Comparison of ENCODE assay signal across 14 cellular contexts in the genomic region with DNA sequence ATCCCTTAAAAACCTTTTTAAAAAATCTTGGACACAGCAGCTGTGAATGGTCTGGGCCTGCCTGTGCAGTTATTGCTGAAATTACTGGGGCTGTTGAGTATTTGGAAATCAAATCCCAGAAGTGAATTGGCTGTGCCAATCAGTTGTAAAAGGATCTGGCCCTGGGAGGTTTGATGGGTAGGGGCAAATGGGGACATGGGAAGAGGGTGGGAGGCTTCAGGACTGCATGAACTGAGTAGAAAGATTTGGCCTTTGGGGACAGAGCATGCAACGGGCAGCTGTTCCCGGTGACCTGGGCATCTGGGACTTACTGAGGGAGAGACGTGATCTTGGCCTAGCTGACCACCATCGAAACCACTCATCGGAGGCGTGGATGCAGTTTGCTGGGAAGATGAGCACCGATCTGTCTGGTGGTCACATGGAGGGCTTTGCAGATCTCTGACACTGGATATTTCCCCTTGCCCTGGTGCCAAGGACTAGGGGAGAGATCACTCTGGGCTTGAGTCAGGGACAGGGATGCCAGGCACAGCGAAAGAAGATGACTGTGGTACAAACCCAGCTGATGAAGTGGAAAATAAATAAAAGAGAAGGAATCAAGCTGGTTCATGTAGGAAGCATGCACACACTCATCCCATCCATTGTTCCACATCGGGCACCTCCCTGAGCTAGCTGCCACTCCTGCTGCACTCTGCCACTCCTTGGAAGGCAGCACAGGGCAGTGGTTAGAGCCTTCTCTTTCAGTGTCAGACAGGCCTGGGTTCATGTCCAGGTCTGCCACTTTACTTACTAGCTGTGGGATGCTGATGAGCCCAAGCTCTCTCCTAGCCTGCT.
"Had no signal": no experiment of that assay in that cellular context is flagged by ENCODE, and none has a peak within 500 bp of the region (broad histone marks: within the 10 kb centered on the region; RNA-seq: fewer than 3 reads in every experiment).

No MANE protein-coding gene starts in this region.

- H3K27ac ChIP-seq: adrenal gland, heart left ventricle, neural progenitor cell, pancreas, right atrium auricular region, transverse colon had no signal

- H3K36me3 ChIP-seq: adrenal gland, heart left ventricle, neural progenitor cell, pancreas, right atrium auricular region, transverse colon had no signal

- H3K9ac ChIP-seq: neural progenitor cell had no signal

- H3K9me3 ChIP-seq: adrenal gland, heart left ventricle, pancreas, right atrium auricular region, transverse colon had no signal

- H3K4me1 ChIP-seq: pancreas had no signal

- H2AFZ ChIP-seq: neural progenitor cell had no signal

- H3K4me2 ChIP-seq: neural progenitor cell had no signal

- H3K27me3 ChIP-seq: pancreas, right atrium auricular region, transverse colon had no signal

- DNase-seq: activated CD4-positive, alpha-beta T cell treated with anti-CD3 and anti-CD28 coated beads, Interleukin-2, amount 10 ng/mL, durations not matched to agents 7 days and 5 days; activated CD4-positive, CD25-positive, alpha-beta regulatory T cell; activated naive CD4-positive, alpha-beta T cell treated with anti-CD3 and anti-CD28 coated beads for 36 hours; activated T-cell treated with anti-CD3 and anti-CD28 coated beads for 4 hours; adrenal gland; cortex of kidney; effector CD8-positive, alpha-beta T cell; heart left ventricle; islet precursor cell; pancreas; substantia nigra; transverse colon had no signal

- H3K4me3 ChIP-seq: adrenal gland, heart left ventricle, neural progenitor cell, pancreas, right atrium auricular region, transverse colon had no signal
